8 cellular contexts compared by ENCODE assay signal in genomic region chr5:133051547-133052316, GRCh38. TPM values are rescaled to one million over a fixed set of nuclear protein-coding genes. Genes with fewer than 3 reads are reported as not detected.
A peak's percentile ranks its signal among the peaks of the same experiment; 100 is the strongest.
DNase-seq lines count a peak whose midpoint lies in the region; ATAC-seq and TF ChIP-seq lines count a peak whose summit lies in the region.

TSS of gene HSPA4 (plus strand) at chr5:133052013. CDS start at chr5:133052251, 238 bp downstream.

- peaks cover 1% of the 10 kb centered on the region for H3K36me3 Mint-ChIP-seq in activated naive CD4-positive, alpha-beta T cell treated with anti-CD3 and anti-CD28 coated beads, Interleukin-2, amount 50 U/mL, for 24 hours

- H3K4me3 Mint-ChIP-seq in activated naive CD4-positive, alpha-beta T cell treated with anti-CD3 and anti-CD28 coated beads, Interleukin-2, amount 50 U/mL, for 24 hours: peak within 1 kb of the TSS; percentile 90

- H3K36me3 ChIP-seq in GM06990 (ENCODE audit: control insufficient read depth, insufficient read depth, low read length) (no peaks in the 10 kb centered on the region; the same call in 1 of the 2 replicates), suprapubic skin (no peaks in the 10 kb centered on the region)

- H3K9me3 ChIP-seq in suprapubic skin: no peaks in the 10 kb centered on the region

- WGBS in suprapubic skin: 2% methylated on average over 21 of the region's 68 CpGs

- DNase-seq in GM06990 (ENCODE audit: extremely low read depth, insufficient read length) (peak; percentile 95), NCI-H1092 (lab: John Stamatoyannopoulos, UW) (peak; percentile 96), globus pallidus (ENCODE audit: low spot score) (peak; percentile 99), nucleus accumbens (lab: John Stamatoyannopoulos, UW) (peak; percentile 79 to 99 (median 95)), suprapubic skin (ENCODE audit: low spot score in 2 of 2) (peak; percentile 99)

- peak within 1 kb of the TSS; percentile 95 for H3K27ac Mint-ChIP-seq in activated naive CD4-positive, alpha-beta T cell treated with anti-CD3 and anti-CD28 coated beads, Interleukin-2, amount 50 U/mL, for 24 hours

- peak within 1 kb of the TSS; percentile 97 for H3K27ac ChIP-seq in suprapubic skin

- TF ChIP-seq POLR2A in suprapubic skin (IDR thresholded peaks at IDR 0.05): peak; percentile 52 to 91

- peaks cover 32% of the 10 kb centered on the region for H3K4me1 ChIP-seq in suprapubic skin

- TF ChIP-seq CTCF in GM06990 (IDR thresholded peaks at IDR 0.05; ENCODE audit: insufficient read depth, low read length, poor library complexity, severe bottlenecking) (no peak), suprapubic skin (IDR thresholded peaks at IDR 0.05) (no peak)

- peak within 1 kb of the TSS; percentile 97 for H3K4me3 ChIP-seq in GM06990 (replicated peaks; ENCODE audit: low read depth, low read length)
- peak within 1 kb of the TSS; percentile 82 for H3K4me3 ChIP-seq in suprapubic skin

- TF ChIP-seq EP300 in suprapubic skin (IDR thresholded peaks at IDR 0.05): no peak

- no peaks in the 10 kb centered on the region for H3K27me3 ChIP-seq in GM06990 (replicated peaks; ENCODE audit: control insufficient read depth, insufficient read depth, low read length)
- no peaks in the 10 kb centered on the region for H3K27me3 ChIP-seq in suprapubic skin

- H3K27me3 Mint-ChIP-seq in activated naive CD4-positive, alpha-beta T cell treated with anti-CD3 and anti-CD28 coated beads, Interleukin-2, amount 50 U/mL, for 24 hours: no peaks in the 10 kb centered on the region

- H3K9me3 Mint-ChIP-seq in activated naive CD4-positive, alpha-beta T cell treated with anti-CD3 and anti-CD28 coated beads, Interleukin-2, amount 50 U/mL, for 24 hours: no peaks in the 10 kb centered on the region

- ATAC-seq in HG02588 (IDR thresholded peaks at IDR 0.05; ENCODE audit: unreplicated experiment): peak; percentile 78
- peak; percentile 92 for ATAC-seq in SK-N-SH treated with all-trans-retinoic acid at 6 μM for 48 hours

- H3K4me1 Mint-ChIP-seq in activated naive CD4-positive, alpha-beta T cell treated with anti-CD3 and anti-CD28 coated beads, Interleukin-2, amount 50 U/mL, for 24 hours: peaks cover 66% of the 10 kb centered on the region

TF ChIP-seq in SK-N-SH treated with all-trans-retinoic acid at 6 μM for 48 hours, 23 proteins besides CTCF, POLR2A, EP300 and RAD21:
- TF ChIP-seq ZNF8 (CRISPR knock-in tag; IDR thresholded peaks at IDR 0.05) (no peak), ARNTL (CRISPR knock-in tag; IDR thresholded peaks at IDR 0.05; ENCODE audit: borderline replicate concordance, low read depth) (no peak), PATZ1 (CRISPR knock-in tag; IDR thresholded peaks at IDR 0.05; ENCODE audit: borderline replicate concordance) (no peak), TSHZ2 (CRISPR knock-in tag; IDR thresholded peaks at IDR 0.05) (peak; percentile 28; the same call in 1 of the 2 replicates), CSRNP3 (CRISPR knock-in tag; IDR thresholded peaks at IDR 0.05) (0 out of 2 replicates have a peak, but pooled peaks have one; percentile 20)

RNA-seq across cellular contexts. Expression of gene HSPA4, which starts in this region (rescaled TPM):
- total RNA-seq in suprapubic skin: 10 to 100 TPM; 38.0 to 50.2 (median 47.3) TPM

Comparison
In these comparisons a context has a peak if more than half of its experiments do, and no peak if none do; other contexts are left out.
1. Peak in every context shown above with its lines: DNase-seq, ATAC-seq, H3K4me3 ChIP-seq and H3K27ac ChIP-seq.